8 cellular contexts compared by ENCODE assay signal in genomic region chr20:37527638-37528441, GRCh38. TPM values are rescaled to one million over a fixed set of nuclear protein-coding genes. Genes with fewer than 3 reads are reported as not detected.
DNase-seq lines count a peak whose midpoint lies in the region; ATAC-seq and TF ChIP-seq lines count a peak whose summit lies in the region.

A gene with protein sequence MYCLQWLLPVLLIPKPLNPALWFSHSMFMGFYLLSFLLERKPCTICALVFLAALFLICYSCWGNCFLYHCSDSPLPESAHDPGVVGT (minus strand): TSS chr20:37527876. CDS start chr20:37519174, 8,702 bp downstream.

- no peaks in the 10 kb centered on the region for H3K36me3 Mint-ChIP-seq in activated naive CD4-positive, alpha-beta T cell treated with anti-CD3 and anti-CD28 coated beads, Interleukin-2, amount 10 ng/mL, durations not matched to agents 7 days and 5 days

- TF ChIP-seq POLR2A in gastroesophageal sphincter (IDR thresholded peaks at IDR 0.05), result peak; percentile 87 to 90

- H3K9me3 ChIP-seq in SK-N-SH (no peaks in the 10 kb centered on the region), gastroesophageal sphincter (no peaks in the 10 kb centered on the region)

- CTCF ChIA-PET in HEK293T (lab: Yijun Ruan, JAX), result no interaction called here
- CTCF ChIA-PET in SK-N-SH (lab: Yijun Ruan, JAX), result interaction anchor here (1.6 to 12.5 kb wide), 5 partner anchors 10 to 333 kb away, joined by 4 to 280 read pairs (median 5); no protein-coding TSS in a partner anchor
- CTCF ChIA-PET in activated naive CD4-positive, alpha-beta T cell treated with anti-CD3 and anti-CD28 coated beads, Interleukin-2, amount 10 ng/mL, durations not matched to agents 7 days and 5 days (lab: Charles Lee), result interaction anchor here (1.1 to 1.2 kb wide), 2 partner anchors 245 to 336 kb away, joined by 3 to 4 read pairs; no protein-coding TSS in a partner anchor

- 2% methylated on average over 17 of the region's 62 CpGs for WGBS in SK-N-SH (ENCODE audit: low lambda C conversion rate)
- 0% methylated on average over 10 of the region's 62 CpGs; no CpG with 5 or more reads in 1 of the 2 donors for WGBS in gastroesophageal sphincter (ENCODE audit: low coverage in 1 of 2), 2 donors

- in situ Hi-C loops in G401 (cut with HindIII; ENCODE audit: low sequenced_read_pairs), result no loop called here

- H3K4me2 ChIP-seq in SK-N-SH, result peak within 1 kb of the TSS; percentile 98

- POLR2A ChIA-PET in HEK293T (lab: Yijun Ruan, JAX), result interaction anchor here (0.7 to 1.2 kb wide), 4 partner anchors 9 to 51 kb away, joined by 3 read pairs; no protein-coding TSS in a partner anchor
- POLR2A ChIA-PET in SK-N-SH (lab: Yijun Ruan, JAX), result interaction anchor here (1.0 kb wide), 1 partner anchor 139 kb away, joined by 3 read pairs; no protein-coding TSS in a partner anchor

- TF ChIP-seq EP300 in SK-N-SH (IDR thresholded peaks at IDR 0.05; ENCODE audit: borderline replicate concordance in 1 of 2, low read depth in 1 of 2, low read length in 1 of 2) (no peak), gastroesophageal sphincter (IDR thresholded peaks at IDR 0.05) (no peak)

- H3K9ac ChIP-seq in SK-N-SH, result peak within 1 kb of the TSS; percentile 93

- TF ChIP-seq CTCF in SK-N-SH (IDR thresholded peaks at IDR 0.05) (no peak), gastroesophageal sphincter (IDR thresholded peaks at IDR 0.05) (no peak)

- no peaks in the 10 kb centered on the region for H3K9me3 Mint-ChIP-seq in activated naive CD4-positive, alpha-beta T cell treated with anti-CD3 and anti-CD28 coated beads, Interleukin-2, amount 10 ng/mL, durations not matched to agents 7 days and 5 days

- peaks cover 6% of the 10 kb centered on the region for H3K27me3 Mint-ChIP-seq in activated naive CD4-positive, alpha-beta T cell treated with anti-CD3 and anti-CD28 coated beads, Interleukin-2, amount 10 ng/mL, durations not matched to agents 7 days and 5 days

- peak within 1 kb of the TSS; percentile 97 for H3K27ac Mint-ChIP-seq in activated naive CD4-positive, alpha-beta T cell treated with anti-CD3 and anti-CD28 coated beads, Interleukin-2, amount 10 ng/mL, durations not matched to agents 7 days and 5 days

- H2AFZ ChIP-seq in SK-N-SH (ENCODE audit: low read depth), result peak within 1 kb of the TSS; percentile 80

- H3K4me1 ChIP-seq in SK-N-SH (ENCODE audit: control insufficient read depth in 1 of 2, insufficient read depth in 2 of 2, low read depth in 1 of 2, low read length in 1 of 2), result peaks cover 15 to 38% of the 10 kb centered on the region in 2 experiments; a peak in 2 of 4 replicates
- H3K4me1 ChIP-seq in gastroesophageal sphincter, result peaks cover 0 to 46% (median 32%) of the 10 kb centered on the region in 3 donors

- H3K9me2 ChIP-seq in SK-N-SH, result no peaks in the 10 kb centered on the region

- peaks cover 40% of the 10 kb centered on the region for H4K20me1 ChIP-seq in SK-N-SH (ENCODE audit: insufficient read depth)

- peak within 1 kb of the TSS; percentile 80 for H3K4me3 Mint-ChIP-seq in activated naive CD4-positive, alpha-beta T cell treated with anti-CD3 and anti-CD28 coated beads, Interleukin-2, amount 10 ng/mL, durations not matched to agents 7 days and 5 days

- ATAC-seq in gastroesophageal sphincter, result peak; percentile 95

- TF ChIP-seq RAD21 in SK-N-SH (IDR thresholded peaks at IDR 0.05; ENCODE audit: low read length), result no peak

- H3K27me3 ChIP-seq in SK-N-SH (ENCODE audit: insufficient read depth) (no peaks in the 10 kb centered on the region), gastroesophageal sphincter (no peaks in the 10 kb centered on the region)

- H3K4me1 Mint-ChIP-seq in activated naive CD4-positive, alpha-beta T cell treated with anti-CD3 and anti-CD28 coated beads, Interleukin-2, amount 10 ng/mL, durations not matched to agents 7 days and 5 days, result peaks cover 40% of the 10 kb centered on the region

- peaks cover 4% of the 10 kb centered on the region in 2 experiments for H3K36me3 ChIP-seq in SK-N-SH (replicated peaks in 1 of 2; ENCODE audit: control insufficient read depth in 1 of 2, insufficient read depth in 2 of 2, low read length in 1 of 2)
- no peaks in the 10 kb centered on the region for H3K36me3 ChIP-seq in gastroesophageal sphincter

- no peaks in the 10 kb centered on the region for H3F3A ChIP-seq in SK-N-SH (replicated peaks; ENCODE audit: insufficient read depth)

- H3K27ac ChIP-seq in SK-N-SH (ENCODE audit: low read depth in 2 of 2, low read length in 1 of 2), result peak within 1 kb of the TSS; percentile 80 to 98
- H3K27ac ChIP-seq in gastroesophageal sphincter, result peak within 1 kb of the TSS; percentile 79 to 98 (median 95)
- peak within 1 kb of the TSS; percentile 95 for H3K27ac ChIP-seq in substantia nigra (ENCODE audit: low read depth, low read length, poor library complexity, severe bottlenecking)

- H3K79me2 ChIP-seq in SK-N-SH (ENCODE audit: insufficient read depth), result peaks cover 50% of the 10 kb centered on the region

- DNase-seq in G401 (ENCODE audit: low spot score), result peak; percentile 88
- peak; percentile 94 for DNase-seq in HEK293T (ENCODE audit: extremely low spot score)
- DNase-seq in NCI-H1048 (lab: John Stamatoyannopoulos, UW), result peak; percentile 51
- peak; percentile 97 for DNase-seq in SK-N-SH
- DNase-seq in activated naive CD4-positive, alpha-beta T cell treated with anti-CD3 and anti-CD28 coated beads, Interleukin-2, amount 10 ng/mL, durations not matched to agents 7 days and 5 days, result peak; percentile 95
- DNase-seq in nucleus accumbens (lab: John Stamatoyannopoulos, UW), result peak in 55 of 56 donors; percentile 32 to 96 (median 86)
- peak; percentile 19 to 97 (median 85) for DNase-seq in substantia nigra (lab: John Stamatoyannopoulos, UW)

- H3K4me3 ChIP-seq in SK-N-SH (ENCODE audit: low read depth in 2 of 2, low read length in 1 of 2) (peak within 1 kb of the TSS; percentile 77 to 99), gastroesophageal sphincter (peak within 1 kb of the TSS; percentile 83 to 100)

TF ChIP-seq in HEK293T, 16 proteins besides CTCF, POLR2A, EP300 and RAD21:
- TF ChIP-seq L3MBTL2 (conservative IDR thresholded peaks at IDR 0.05) (peak; percentile 83), BHLHE40 (IDR thresholded peaks at IDR 0.05; ENCODE audit: borderline replicate concordance) (no peak), NFRKB (IDR thresholded peaks at IDR 0.05) (peak; percentile 58; the same call in 1 of the 2 replicates), FOXK2 (IDR thresholded peaks at IDR 0.05) (no peak), ARNT (IDR thresholded peaks at IDR 0.05) (no peak)

TF ChIP-seq in SK-N-SH, 30 proteins besides CTCF, POLR2A, EP300 and RAD21:
- TF ChIP-seq GATA2 (CRISPR knock-in tag; IDR thresholded peaks at IDR 0.05) (peak; percentile 31; the same call in 1 of the 2 replicates), NFIC (IDR thresholded peaks at IDR 0.05; ENCODE audit: borderline replicate concordance) (no peak), SIN3A (IDR thresholded peaks at IDR 0.05; ENCODE audit: borderline replicate concordance, low read depth, low read length) (peak; percentile 65; the same call in 1 of the 2 replicates), POLR2AphosphoS5 (IDR thresholded peaks at IDR 0.05; ENCODE audit: low read depth, low read length) (peak; percentile 83), YY1 (IDR thresholded peaks at IDR 0.05; ENCODE audit: low read depth) (peak; percentile 78), GABPA (IDR thresholded peaks at IDR 0.05; ENCODE audit: low read depth) (no peak), MXI1 (IDR thresholded peaks at IDR 0.05; ENCODE audit: low read depth, low read length) (peak; percentile 78), FOXM1 (IDR thresholded peaks at IDR 0.05; ENCODE audit: low read depth) (no peak), MAX (IDR thresholded peaks at IDR 0.05; ENCODE audit: low read depth) (peak; percentile 72; the same call in 1 of the 2 replicates), ZBTB33 (IDR thresholded peaks at IDR 0.05; ENCODE audit: borderline replicate concordance, low read depth) (no peak), TAF1 (IDR thresholded peaks at IDR 0.05; ENCODE audit: borderline replicate concordance, low read depth, low read length) (peak; percentile 58; the same call in 1 of the 2 replicates), CHD2 (IDR thresholded peaks at IDR 0.05; ENCODE audit: low read length, partially characterized antibody) (peak; percentile 9)

RNA-seq across cellular contexts. Expression of the gene that starts here (rescaled TPM):
- total RNA-seq in G401 (2014; rRNA removed; shearing (Covaris generic)), result 19.3 and 24.9 TPM in 2 replicates
- polyA plus RNA-seq in SK-N-SH (2012; rRNA removed), result 55.8 and 73.0 TPM in 2 replicates
- 65.8 and 66.6 TPM in 2 replicates for polyA plus RNA-seq in SK-N-SH (2012; cell fraction: cytosol; rRNA removed)
- polyA plus RNA-seq in SK-N-SH (2012; cell fraction: nucleus; rRNA removed), result 63.3 and 67.3 TPM in 2 replicates
- 10 to 100 TPM; 37.7 to 65.5 (median 55.6) TPM for total RNA-seq in gastroesophageal sphincter

Comparison
In these comparisons a context has a peak if more than half of its experiments do, and no peak if none do; other contexts are left out.
1. Peak in every context shown above with its lines: DNase-seq, ATAC-seq, H3K4me3 ChIP-seq and H3K27ac ChIP-seq.